In the genomic region with DNA sequence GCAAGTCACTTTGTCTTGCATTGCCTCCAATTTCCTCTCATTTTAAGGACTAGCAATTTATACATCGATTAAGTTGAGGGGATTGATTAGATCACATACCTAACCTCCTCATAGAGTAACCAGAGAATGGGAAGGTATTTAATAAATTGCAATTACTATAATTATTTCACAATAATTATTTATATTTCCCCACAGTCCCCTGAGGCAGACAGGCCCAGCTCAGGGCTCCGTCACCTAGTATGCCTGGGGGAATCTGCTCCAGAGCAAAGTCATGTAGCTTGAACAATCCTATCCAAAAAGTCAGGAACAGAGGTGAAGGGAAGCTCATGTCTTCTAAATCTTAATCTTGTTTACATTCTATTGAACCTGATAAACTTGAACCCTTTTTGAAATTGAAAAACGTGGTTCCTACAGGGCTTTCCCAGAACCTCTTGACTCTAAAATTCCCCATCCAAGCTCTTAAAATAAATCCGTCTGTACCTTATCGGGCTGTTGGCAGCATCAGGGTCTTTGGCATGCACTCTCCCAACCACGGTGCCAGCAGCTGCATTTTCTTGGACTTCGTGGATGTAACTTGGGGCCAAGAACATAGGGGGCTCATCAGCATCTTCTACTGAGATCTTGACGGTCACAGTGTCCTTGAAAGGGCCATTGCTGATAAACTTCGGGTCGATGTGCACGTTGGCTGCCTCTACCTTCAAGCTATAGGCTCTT, we compare ENCODE assay signal across 31 cellular contexts.
"Had no signal": no experiment of that assay in that cellular context is flagged by ENCODE, and none has a peak within 500 bp of the region (broad histone marks: within the 10 kb centered on the region; RNA-seq: fewer than 3 reads in every experiment).

No MANE protein-coding gene starts in this region.

- H3K27ac Mint-ChIP-seq: activated CD4-positive, alpha-beta memory T cell treated with anti-CD3 and anti-CD28 coated beads for 36 hours; activated CD4-positive, alpha-beta T cell treated with anti-CD3 and anti-CD28 coated beads, Interleukin-2, amount 10 ng/mL, durations not matched to agents 24 days and 14 days; activated naive CD4-positive, alpha-beta T cell treated with anti-CD3 and anti-CD28 coated beads, Interleukin-2, amount 10 ng/mL, durations not matched to agents 7 days and 5 days; activated T-cell treated with anti-CD3 and anti-CD28 coated beads, Interleukin-2, amount 50 U/mL, for 24 hours; dendritic cell treated with granulocyte-macrophage colony-stimulating factor and Interleukin-4, amounts not matched to agents 40 ng/mL and 50 ng/mL, for 4 days; endodermal cell; immature natural killer cell; natural killer cell; T-helper 17 cell; type B pancreatic cell had no signal

- H3K27ac ChIP-seq: brain microvascular endothelial cell, foreskin keratinocyte, heart left ventricle, lower lobe of right lung, neutrophil, pancreas, psoas muscle, testis, vagina, WERI-Rb-1 had no signal

- H3K36me3 ChIP-seq: lower lobe of right lung, neutrophil, pancreas, WERI-Rb-1 had no signal

- H3K4me1 ChIP-seq: foreskin keratinocyte, lower lobe of right lung, pancreas, psoas muscle, vagina had no signal

- H3K9me3 ChIP-seq: heart left ventricle, lower lobe of right lung, neutrophil, pancreas, psoas muscle, testis, vagina had no signal

- DNase-seq: activated CD4-positive, alpha-beta memory T cell treated with anti-CD3 and anti-CD28 coated beads for 36 hours; activated CD4-positive, alpha-beta T cell treated with anti-CD3 and anti-CD28 coated beads, Interleukin-2, amount 10 ng/mL, durations not matched to agents 24 days and 14 days; activated CD4-positive, CD25-positive, alpha-beta regulatory T cell treated with anti-CD3 and anti-CD28 coated beads, Interleukin-2, amount 50 U/mL, for 72 hours; activated CD8-positive, alpha-beta memory T cell treated with anti-CD3 and anti-CD28 coated beads, Interleukin-2, amount 50 U/mL, for 48 hours; activated gamma-delta T cell; activated naive CD4-positive, alpha-beta T cell treated with anti-CD3 and anti-CD28 coated beads, Interleukin-2, amount 10 ng/mL, durations not matched to agents 7 days and 5 days; activated T-cell treated with anti-CD3 and anti-CD28 coated beads, Interleukin-2, amount 50 U/mL, for 24 hours; amniotic stem cell; brain microvascular endothelial cell; endodermal cell; foreskin keratinocyte; heart left ventricle; hypothalamus; immature natural killer cell; kidney; lower lobe of right lung; mesenchymal stem cell; natural killer cell; pancreas; psoas muscle; stimulated activated CD4-positive, alpha-beta T cell treated with anti-CD3 and anti-CD28 coated beads, Interleukin-2, amount 100 ng/mL, for 48 hours; stimulated activated naive CD8-positive, alpha-beta T cell treated with anti-CD3 and anti-CD28 coated beads, Interleukin-15, Interleukin-2, amounts not matched to agents 100 U/mL and 50 U/mL, for 24 hours; T-helper 17 cell; T1000; testis; WERI-Rb-1 had no signal

- H3K4me3 ChIP-seq: heart left ventricle, lower lobe of right lung, pancreas, psoas muscle, testis, vagina had no signal

- ATAC-seq: esophagus mucosa; foreskin keratinocyte; lower lobe of right lung; natural killer cell; pancreas; psoas muscle; stimulated activated naive CD8-positive, alpha-beta T cell treated with anti-CD3 and anti-CD28 coated beads, Interleukin-15, Interleukin-2, amounts not matched to agents 100 U/mL and 50 U/mL, for 24 hours; T-helper 17 cell had no signal

- H3K27me3 ChIP-seq: brain microvascular endothelial cell, foreskin keratinocyte, heart left ventricle, neutrophil, pancreas, testis, vagina had no signal

- H3K9me3 Mint-ChIP-seq: activated CD4-positive, alpha-beta T cell treated with anti-CD3 and anti-CD28 coated beads, Interleukin-2, amount 10 ng/mL, durations not matched to agents 24 days and 14 days; dendritic cell treated with granulocyte-macrophage colony-stimulating factor and Interleukin-4, amounts not matched to agents 40 ng/mL and 50 ng/mL, for 4 days; endodermal cell; type B pancreatic cell had no signal

- H3K4me1 Mint-ChIP-seq: activated CD4-positive, alpha-beta T cell treated with anti-CD3 and anti-CD28 coated beads, Interleukin-2, amount 10 ng/mL, durations not matched to agents 24 days and 14 days; activated naive CD4-positive, alpha-beta T cell treated with anti-CD3 and anti-CD28 coated beads, Interleukin-2, amount 10 ng/mL, durations not matched to agents 7 days and 5 days; immature natural killer cell; natural killer cell; T-helper 17 cell had no signal

- H3K4me3 Mint-ChIP-seq: activated CD4-positive, alpha-beta memory T cell treated with anti-CD3 and anti-CD28 coated beads for 36 hours; activated CD4-positive, alpha-beta T cell treated with anti-CD3 and anti-CD28 coated beads, Interleukin-2, amount 10 ng/mL, durations not matched to agents 24 days and 14 days; activated naive CD4-positive, alpha-beta T cell treated with anti-CD3 and anti-CD28 coated beads, Interleukin-2, amount 10 ng/mL, durations not matched to agents 7 days and 5 days; activated T-cell treated with anti-CD3 and anti-CD28 coated beads, Interleukin-2, amount 50 U/mL, for 24 hours; dendritic cell treated with granulocyte-macrophage colony-stimulating factor and Interleukin-4, amounts not matched to agents 40 ng/mL and 50 ng/mL, for 4 days; endodermal cell; immature natural killer cell; natural killer cell; T-helper 17 cell; type B pancreatic cell had no signal

- H3K36me3 Mint-ChIP-seq: activated CD4-positive, alpha-beta memory T cell treated with anti-CD3 and anti-CD28 coated beads for 36 hours; activated naive CD4-positive, alpha-beta T cell treated with anti-CD3 and anti-CD28 coated beads, Interleukin-2, amount 10 ng/mL, durations not matched to agents 7 days and 5 days; immature natural killer cell had no signal
